In the genomic region with DNA sequence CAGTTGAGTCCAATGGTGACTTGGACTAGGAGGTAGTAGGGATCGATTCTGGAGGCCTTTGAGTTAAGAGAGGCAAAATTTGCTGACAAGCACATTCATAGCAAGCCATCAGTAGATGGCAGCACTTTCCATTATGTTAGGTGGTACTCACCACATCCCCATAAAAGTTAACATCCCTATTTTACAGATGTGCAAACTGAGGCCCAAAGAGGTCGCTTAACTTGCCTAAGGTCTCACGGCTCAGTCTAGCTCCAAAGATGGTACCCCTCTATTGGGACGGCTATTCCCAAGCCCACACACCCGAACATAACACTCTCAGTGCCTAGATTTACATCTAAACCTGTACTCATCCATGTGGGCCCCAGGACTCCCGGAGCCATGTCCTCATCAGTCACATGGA, we compare ENCODE assay signal across 8 cellular contexts. TPM values are rescaled to one million over a fixed set of nuclear protein-coding genes. Genes with fewer than 3 reads are reported as not detected.
DNase-seq lines count a peak whose midpoint lies in the region; ATAC-seq and TF ChIP-seq lines count a peak whose summit lies in the region.

No MANE protein-coding gene starts in this region.

- H3K9me3 Mint-ChIP-seq in activated CD8-positive, alpha-beta T cell treated with anti-CD3 and anti-CD28 coated beads for 36 hours, result no peaks in the 10 kb centered on the region

- peaks cover 6 to 11% of the 10 kb centered on the region in 2 donors for H3K4me1 ChIP-seq in lung (ENCODE audit: control insufficient read depth in 2 of 2, insufficient read depth in 2 of 2, low read length in 2 of 2)

- no peaks in the 10 kb centered on the region for H3K27me3 ChIP-seq in lung (ENCODE audit: control insufficient read depth, insufficient read depth)

- peaks cover 47% of the 10 kb centered on the region for H3K4me1 Mint-ChIP-seq in activated CD8-positive, alpha-beta T cell treated with anti-CD3 and anti-CD28 coated beads for 36 hours (ENCODE audit: low read depth)

- no peak overlapping the region for H3K4me3 ChIP-seq in HFF-Myc (replicated peaks; ENCODE audit: low read depth, low read length)
- H3K4me3 ChIP-seq in lung, result no peak overlapping the region

- no peaks in the 10 kb centered on the region for H3K36me3 ChIP-seq in lung (ENCODE audit: control insufficient read depth in 2 of 2, insufficient read depth in 2 of 2, low read length in 2 of 2)

- H3K27ac Mint-ChIP-seq in activated CD8-positive, alpha-beta T cell treated with anti-CD3 and anti-CD28 coated beads for 36 hours, result no peak overlapping the region

- POLR2A ChIA-PET in activated CD8-positive, alpha-beta T cell treated with anti-CD3 and anti-CD28 coated beads for 36 hours (lab: Charles Lee), result interaction anchor here (0.6 to 2.8 kb wide), 4 partner anchors 29 to 32 kb away, joined by 3 to 11 read pairs (median 4); no protein-coding TSS in a partner anchor

- H3K27ac ChIP-seq in lung (ENCODE audit: low read depth in 1 of 2, low read length in 1 of 2), result no peak overlapping the region
- no peak overlapping the region for H3K27ac ChIP-seq in caudate nucleus (ENCODE audit: low read depth, low read length)

- H3K9me3 ChIP-seq in lung (ENCODE audit: control insufficient read depth in 2 of 2, insufficient read depth in 1 of 2, low read length in 1 of 2), result no peaks in the 10 kb centered on the region

- no peak overlapping the region for H3K4me3 Mint-ChIP-seq in activated CD8-positive, alpha-beta T cell treated with anti-CD3 and anti-CD28 coated beads for 36 hours

- peak; percentile 40 for TF ChIP-seq CTCF in HFF-Myc (IDR thresholded peaks at IDR 0.05; ENCODE audit: low read depth, low read length, missing control alignments)
- TF ChIP-seq CTCF in activated CD8-positive, alpha-beta T cell treated with anti-CD3 and anti-CD28 coated beads for 36 hours (IDR thresholded peaks at IDR 0.05), result peak; percentile 27
- TF ChIP-seq CTCF in lung (IDR thresholded peaks at IDR 0.05; ENCODE audit: control extremely low read depth, extremely low read depth), result peak; percentile 19

- no peak for ATAC-seq in activated CD8-positive, alpha-beta T cell treated with anti-CD3 and anti-CD28 coated beads for 36 hours
- no peak for ATAC-seq in lung (ENCODE audit: insufficient read depth, low FRiP score)
- ATAC-seq in esophagus mucosa, result no peak
- ATAC-seq in GM19351 (IDR thresholded peaks at IDR 0.05; ENCODE audit: unreplicated experiment), result no peak

- H3K27me3 Mint-ChIP-seq in activated CD8-positive, alpha-beta T cell treated with anti-CD3 and anti-CD28 coated beads for 36 hours, result no peaks in the 10 kb centered on the region

- intact Hi-C loops in activated CD8-positive, alpha-beta T cell treated with anti-CD3 and anti-CD28 coated beads for 36 hours (cut with micrococcal nuclease), result no loop called here

- DNase-seq in DMS 273 treated with DMSO at 0.1 percent for 48 hours (lab: John Stamatoyannopoulos, UW) (peak; percentile 19), HFF-Myc (ENCODE audit: extremely low read depth, low read depth) (no peak), lung (ENCODE audit: low spot score) (no peak), caudate nucleus (lab: John Stamatoyannopoulos, UW) (no peak)
- peak; percentile 42 for DNase-seq in activated CD8-positive, alpha-beta T cell treated with anti-CD3 and anti-CD28 coated beads for 36 hours
- no peak for DNase-seq in stimulated activated CD4-positive, alpha-beta T cell treated with anti-CD3 and anti-CD28 coated beads, Interleukin-12 subunit alpha, Interleukin-12 subunit beta, amount 100 ng/mL, for 4 hours

- H3K36me3 Mint-ChIP-seq in activated CD8-positive, alpha-beta T cell treated with anti-CD3 and anti-CD28 coated beads for 36 hours (ENCODE audit: low read depth), result peaks cover 5% of the 10 kb centered on the region

- 82 to 86% methylated on average over 6 of the region's 6 CpGs for WGBS in lung, 2 donors

- CTCF ChIA-PET in activated CD8-positive, alpha-beta T cell treated with anti-CD3 and anti-CD28 coated beads for 36 hours (lab: Charles Lee), result interaction anchor here (1.0 to 6.0 kb wide), 5 partner anchors 18 to 39 kb away, joined by 3 to 72 read pairs (median 5); no protein-coding TSS in a partner anchor

RNA-seq across cellular contexts. Expression of a gene that starts 21.5 kb away (rescaled TPM):
- total RNA-seq in activated CD8-positive, alpha-beta T cell treated with anti-CD3 and anti-CD28 coated beads for 36 hours, result 10 to 100 TPM; 70.0 to 71.2 TPM
- total RNA-seq in lung (10 to 100 TPM in 1 of 2 donors, 1 to 10 TPM in 1; 9.9 to 24.2 TPM), esophagus mucosa (2.5 TPM)
- 10 to 100 TPM in 1 of 2 donors, 1 to 10 TPM in 1; 7.9 to 22.8 TPM for polyA plus RNA-seq in lung

RNA-seq across cellular contexts. Expression of a gene that starts 22.6 kb away (rescaled TPM):
- 10 to 100 TPM; 41.6 to 46.5 TPM for total RNA-seq in activated CD8-positive, alpha-beta T cell treated with anti-CD3 and anti-CD28 coated beads for 36 hours
- total RNA-seq in lung (10 to 100 TPM; 72.4 to 82.3 TPM), esophagus mucosa (48.5 TPM)
- polyA plus RNA-seq in lung, result 10 to 100 TPM; 53.2 to 54.0 TPM

RNA-seq across cellular contexts. Expression of a gene that starts 39.9 kb away (rescaled TPM):
- 10 to 100 TPM in 1 of 2 experiments, 1 to 10 TPM in 1; 9.8 to 11.6 TPM for total RNA-seq in activated CD8-positive, alpha-beta T cell treated with anti-CD3 and anti-CD28 coated beads for 36 hours
- total RNA-seq in lung (1 to 10 TPM; 3.6 to 8.3 TPM), esophagus mucosa (6.5 TPM)
- 1 to 10 TPM; 5.2 to 6.6 TPM for polyA plus RNA-seq in lung

RNA-seq across cellular contexts. Expression of a gene that starts 41.4 kb away (rescaled TPM):
- 1 to 10 TPM; 4.6 to 5.8 TPM for total RNA-seq in activated CD8-positive, alpha-beta T cell treated with anti-CD3 and anti-CD28 coated beads for 36 hours
- total RNA-seq in lung (10 to 100 TPM; 14.0 to 37.3 TPM), esophagus mucosa (186 TPM)
- 10 to 100 TPM; 32.0 to 34.0 TPM for polyA plus RNA-seq in lung

RNA-seq across cellular contexts. Expression of a gene that starts 50.6 kb away (rescaled TPM):
- 1 to 10 TPM; 2.6 to 3.0 TPM for total RNA-seq in activated CD8-positive, alpha-beta T cell treated with anti-CD3 and anti-CD28 coated beads for 36 hours
- total RNA-seq in lung (10 to 100 TPM in 1 of 2 donors, 1 to 10 TPM in 1; 5.4 to 10.9 TPM), esophagus mucosa (1.4 TPM)
- polyA plus RNA-seq in lung, result 10 to 100 TPM in 1 of 2 donors, 1 to 10 TPM in 1; 8.3 to 10.3 TPM

Comparison
In these comparisons a context has a peak if more than half of its experiments do, and no peak if none do; other contexts are left out.
1. DNase-seq: peak in DMS 273 treated with DMSO at 0.1 percent for 48 hours (single experiment) and activated CD8-positive, alpha-beta T cell treated with anti-CD3 and anti-CD28 coated beads for 36 hours (single experiment); none in HFF-Myc (single experiment), lung (single experiment), caudate nucleus (0 of 61) and stimulated activated CD4-positive, alpha-beta T cell treated with anti-CD3 and anti-CD28 coated beads, Interleukin-12 subunit alpha, Interleukin-12 subunit beta, amount 100 ng/mL, for 4 hours (single experiment).
2. Peak in every context shown above with its lines, with median percentiles within 50 percentile points of each other: CTCF ChIP-seq.